21 cellular contexts compared by ENCODE assay signal in the genomic region with DNA sequence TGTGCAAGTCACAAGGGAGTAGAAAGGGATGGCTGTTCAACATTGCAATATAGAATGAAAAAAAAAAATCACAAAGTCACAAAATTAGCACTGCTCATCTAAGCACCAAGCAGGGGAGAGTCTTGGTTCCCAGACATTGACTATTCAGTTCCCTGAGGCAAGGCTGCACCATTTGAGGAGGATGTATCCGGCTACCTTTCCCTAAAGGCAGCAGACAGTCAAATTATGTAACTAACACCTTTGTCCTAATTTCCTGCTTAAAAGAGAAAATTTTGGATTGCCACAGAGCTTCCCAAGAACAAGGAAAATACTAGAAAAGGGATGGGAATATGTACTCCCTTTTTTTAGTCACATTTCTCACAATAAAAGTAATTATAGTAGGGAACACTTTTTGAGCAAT.
"Had no signal": no experiment of that assay in that cellular context is flagged by ENCODE, and none has a peak within 500 bp of the region (broad histone marks: within the 10 kb centered on the region; RNA-seq: fewer than 3 reads in every experiment).

No MANE protein-coding gene starts in this region.

- H3K27ac ChIP-seq: SJSA1, SK-N-MC had no signal

- H3K9me3 ChIP-seq: SJSA1 had no signal

- H3K36me3 ChIP-seq: SJSA1 had no signal

- H3K4me3 ChIP-seq: SJSA1, SK-N-MC had no signal

- FAIRE-seq: RCC 7860 had no signal

- DNase-seq: KBM-7, MV-4-11, NCI-H1048, NCI-H1105, NCI-H1417, NCI-H146, NCI-H1694 treated with DMSO at 0.1 percent for 48 hours, NCI-H1930, NCI-H2081, NCI-H2171, NCI-H226, NCI-H446 treated with DMSO at 0.1 percent for 48 hours, NCI-H524, NCI-H526 treated with DMSO at 0.1 percent for 48 hours, NCI-H774, Right ventricle myocardium superior, RPMI8226, SIG-M5 had no signal

- H3K27me3 ChIP-seq: SJSA1 had no signal

- H3K4me1 ChIP-seq: SJSA1 had no signal
